27 cellular contexts compared by ENCODE assay signal in genomic region chr7:70029993-70030392, GRCh38.
"Had no signal": no experiment of that assay in that cellular context is flagged by ENCODE, and none has a peak within 500 bp of the region (broad histone marks: within the 10 kb centered on the region; RNA-seq: fewer than 3 reads in every experiment).

No MANE protein-coding gene starts in this region.

- H3K9me3 ChIP-seq: MG63, Peyer's patch, SJCRH30 had no signal

- H3K4me1 ChIP-seq: Peyer's patch, SJCRH30 had no signal

- ATAC-seq: Right ventricle myocardium inferior, SK-N-SH treated with all-trans-retinoic acid at 6 μM for 48 hours, T-helper 17 cell had no signal

- H3K36me3 ChIP-seq: MG63, Peyer's patch, SJCRH30 had no signal

- H2AFZ ChIP-seq: PC-9 had no signal

- H3K27ac ChIP-seq: PC-9, Peyer's patch, SJCRH30 had no signal

- DNase-seq: Karpas-422; KG1; MG63; NCI-H1092; NCI-H1105 treated with DMSO at 0.1 percent for 48 hours; NCI-H1417 treated with DMSO at 0.1 percent for 48 hours; NCI-H146; NCI-H1694 treated with DMSO at 0.1 percent for 48 hours; NCI-H1930; NCI-H2081; NCI-H2107; NCI-H226; NCI-H446; NCI-H510A; NCI-H524 treated with DMSO at 0.1 percent for 48 hours; NCI-H69; NCI-H774; NK-92 treated with Interleukin-12 subunit alpha and Interleukin-12 subunit beta, amount 100 ng/mL, for 24 hours; OCI-M1; PC-9; Peyer's patch; SHP77 treated with DMSO at 0.1 percent for 48 hours; SJCRH30; T-helper 1 cell; T-helper 17 cell had no signal

- H3K4me2 ChIP-seq: PC-9 had no signal

- H3K4me3 ChIP-seq: MG63, PC-9, Peyer's patch, SJCRH30 had no signal

- H3K27me3 ChIP-seq: MG63, Peyer's patch, SJCRH30 had no signal
